In the genomic region with DNA sequence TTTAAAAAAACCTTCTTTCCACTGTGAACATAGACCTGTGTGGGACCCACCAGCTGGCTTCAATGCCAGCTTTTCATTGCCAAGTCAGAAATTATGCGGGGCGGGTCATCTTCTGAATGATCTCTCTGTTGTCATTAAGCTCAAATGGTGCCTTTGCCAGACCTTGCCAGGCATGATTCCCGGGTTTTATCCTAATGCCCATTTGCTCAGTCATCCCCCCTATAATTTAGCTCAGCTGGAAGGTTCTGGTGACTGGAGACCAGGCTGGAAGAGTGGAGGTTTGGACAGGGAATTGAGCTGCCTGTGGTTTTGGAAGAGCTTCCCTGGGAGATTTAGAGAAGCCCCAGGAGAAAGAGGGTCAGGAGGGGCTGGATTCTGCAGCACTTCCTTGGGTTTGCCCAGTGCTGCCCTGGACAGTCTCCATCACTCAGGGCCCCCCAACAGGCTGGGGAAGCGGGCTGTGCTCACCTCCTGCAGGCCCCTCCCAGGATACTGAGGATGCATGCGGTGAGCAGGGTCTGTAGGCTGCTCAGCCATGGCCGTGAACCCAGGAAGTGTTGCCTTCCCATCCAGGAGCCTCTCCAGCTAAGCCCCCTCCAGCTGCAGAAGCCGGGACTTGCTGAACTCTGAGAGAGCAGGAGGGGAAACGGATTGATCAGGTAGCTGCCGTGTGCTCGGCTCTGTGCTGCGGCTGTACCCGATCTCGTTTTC, we compare ENCODE assay signal across 19 cellular contexts.
DNase-seq lines count a peak whose midpoint lies in the region; ATAC-seq lines count a peak whose summit lies in the region.
"Had no signal": no experiment of that assay in that cellular context is flagged by ENCODE, and none has a peak within 500 bp of the region (broad histone marks: within the 10 kb centered on the region; RNA-seq: fewer than 3 reads in every experiment).

No MANE protein-coding gene starts in this region.

- ATAC-seq in stimulated activated memory B cell treated with anti-CD40 and anti-IgM and Interleukin-4, amounts not matched to agents 10 μg/mL and 1 μg/mL and 100 μg/mL, for 72 hours = peak; percentile 8
- ATAC-seq in HG02973 (IDR thresholded peaks at IDR 0.05; ENCODE audit: unreplicated experiment) (no peak), HG03342 (IDR thresholded peaks at IDR 0.05; ENCODE audit: unreplicated experiment) (no peak)

- H3K27me3 Mint-ChIP-seq in stimulated activated memory B cell treated with anti-CD40 and anti-IgM and Interleukin-4, amounts not matched to agents 10 μg/mL and 1 μg/mL and 100 μg/mL, for 72 hours = no peaks in the 10 kb centered on the region
- H3K27me3 Mint-ChIP-seq: CD4-positive, alpha-beta T cell; IgD-negative memory B cell had no signal

- no peaks in the 10 kb centered on the region for H3K4me1 Mint-ChIP-seq in stimulated activated memory B cell treated with anti-CD40 and anti-IgM and Interleukin-4, amounts not matched to agents 10 μg/mL and 1 μg/mL and 100 μg/mL, for 72 hours

- intact Hi-C loops in posterior vena cava (cut with DNase I) = no loop called here

- H3K36me3 Mint-ChIP-seq in stimulated activated memory B cell treated with anti-CD40 and anti-IgM and Interleukin-4, amounts not matched to agents 10 μg/mL and 1 μg/mL and 100 μg/mL, for 72 hours = no peaks in the 10 kb centered on the region

- H3K27ac Mint-ChIP-seq in stimulated activated memory B cell treated with anti-CD40 and anti-IgM and Interleukin-4, amounts not matched to agents 10 μg/mL and 1 μg/mL and 100 μg/mL, for 72 hours = no peak overlapping the region
- H3K27ac Mint-ChIP-seq: CD4-positive, alpha-beta T cell; IgD-negative memory B cell had no signal

- DNase-seq in NCI-H1417 (lab: John Stamatoyannopoulos, UW) (peak in 2 of 3 experiments; percentile 52 to 78), NCI-H1417 treated with DMSO at 0.1 percent for 48 hours (lab: John Stamatoyannopoulos, UW) (no peak), NCI-H2227 treated with DMSO at 0.1 percent for 48 hours (lab: John Stamatoyannopoulos, UW) (peak; percentile 93), globus pallidus (ENCODE audit: low spot score) (peak; percentile 33), posterior vena cava (ENCODE audit: low spot score) (no peak)
- DNase-seq: 8988T; BE2C; Calu3; CD4-positive, alpha-beta T cell; NCI-H1092 treated with DMSO at 0.1 percent for 48 hours; NCI-H187 treated with DMSO at 0.1 percent for 48 hours; NCI-H345; NCI-H526 treated with DMSO at 0.1 percent for 48 hours; SHP77 treated with DMSO at 0.1 percent for 48 hours; SK-N-SH had no signal

- no peak overlapping the region for H3K4me3 Mint-ChIP-seq in stimulated activated memory B cell treated with anti-CD40 and anti-IgM and Interleukin-4, amounts not matched to agents 10 μg/mL and 1 μg/mL and 100 μg/mL, for 72 hours
- H3K4me3 Mint-ChIP-seq: CD4-positive, alpha-beta T cell; IgD-negative memory B cell had no signal

- H3K9me3 Mint-ChIP-seq in stimulated activated memory B cell treated with anti-CD40 and anti-IgM and Interleukin-4, amounts not matched to agents 10 μg/mL and 1 μg/mL and 100 μg/mL, for 72 hours = no peaks in the 10 kb centered on the region
- H3K9me3 Mint-ChIP-seq: CD4-positive, alpha-beta T cell had no signal

Comparison
In these comparisons a context has a peak if more than half of its experiments do, and no peak if none do; other contexts are left out.
1. DNase-seq: peak in NCI-H1417 (2 of 3), NCI-H2227 treated with DMSO at 0.1 percent for 48 hours (single experiment) and globus pallidus (single experiment); none in NCI-H1417 treated with DMSO at 0.1 percent for 48 hours (single experiment) and posterior vena cava (single experiment).